In genomic region chr22:37804886-37805857, GRCh38 we compare ENCODE assay signal across 8 cellular contexts. TPM values are rescaled to one million over a fixed set of nuclear protein-coding genes. Genes with fewer than 3 reads are reported as not detected.
DNase-seq lines count a peak whose midpoint lies in the region; ATAC-seq and TF ChIP-seq lines count a peak whose summit lies in the region.

No MANE protein-coding gene starts in this region.

- peak overlapping the region; percentile 98 for H2BK120ac ChIP-seq in mesenchymal stem cell (ENCODE audit: low read depth, low read length)

- peak overlapping the region; percentile 92 for H4K91ac ChIP-seq in mesenchymal stem cell (ENCODE audit: low read length)

- peak overlapping the region; percentile 97 for H2BK15ac ChIP-seq in mesenchymal stem cell (ENCODE audit: low read depth, poor library complexity, severe bottlenecking)

- peak overlapping the region; percentile 89 for H3K4me2 ChIP-seq in mesenchymal stem cell (ENCODE audit: low read length, poor library complexity, severe bottlenecking)

- H3K36me3 ChIP-seq in endodermal cell (ENCODE audit: control insufficient read depth, insufficient read depth, low read length) = no peaks in the 10 kb centered on the region
- H3K36me3 ChIP-seq in mesenchymal stem cell (ENCODE audit: control insufficient read depth in 1 of 2, insufficient read depth in 2 of 2, low read depth in 1 of 2, low read length in 2 of 2) = peaks cover 0 to 4% of the 10 kb centered on the region in 2 experiments

- H2BK5ac ChIP-seq in mesenchymal stem cell (ENCODE audit: low read depth, low read length, poor library complexity, severe bottlenecking) = peak overlapping the region; percentile 78

- no peaks in the 10 kb centered on the region for H3K36me3 Mint-ChIP-seq in endodermal cell (ENCODE audit: low read depth)

- H3K14ac ChIP-seq in mesenchymal stem cell (ENCODE audit: low read length in 2 of 2) = peak overlapping the region; percentile 9 to 63

- H3K4ac ChIP-seq in mesenchymal stem cell (ENCODE audit: low read depth in 1 of 2, low read length in 2 of 2) = peak overlapping the region; percentile 94 to 97

- H3K9me3 ChIP-seq in endodermal cell (ENCODE audit: control insufficient read depth, low read length) = no peaks in the 10 kb centered on the region
- H3K9me3 ChIP-seq in mesenchymal stem cell (ENCODE audit: control insufficient read depth, low read length) = no peaks in the 10 kb centered on the region

- peak overlapping the region; percentile 96 for H2AK5ac ChIP-seq in mesenchymal stem cell (ENCODE audit: low read length, severe bottlenecking)

- peaks cover 29% of the 10 kb centered on the region for H3K4me1 Mint-ChIP-seq in endodermal cell

- H3K4me3 Mint-ChIP-seq in endodermal cell = peak overlapping the region; percentile 68

- H3K4me1 ChIP-seq in endodermal cell (ENCODE audit: control insufficient read depth, insufficient read depth, low read length) (peaks cover 3% of the 10 kb centered on the region), mesenchymal stem cell (ENCODE audit: control insufficient read depth, insufficient read depth, low read depth, low read length) (peaks cover 37% of the 10 kb centered on the region)

- H3K9ac ChIP-seq in endodermal cell (ENCODE audit: extremely low read depth, low read length, poor library complexity, severe bottlenecking) (peak overlapping the region; percentile 74), mesenchymal stem cell (ENCODE audit: low read length) (peak overlapping the region; percentile 91)

- WGBS in endodermal cell (ENCODE audit: insufficient coverage in 1 of 2, insufficient read length in 1 of 2), 2 experiments = 19 to 30% methylated on average over 57 to 90 of the region's 90 CpGs
- WGBS in mesenchymal stem cell = 21% methylated on average over 77 of the region's 90 CpGs

- peak overlapping the region; percentile 99 for H4K8ac ChIP-seq in mesenchymal stem cell (ENCODE audit: low read length)

- H3K18ac ChIP-seq in mesenchymal stem cell (ENCODE audit: low read depth in 1 of 2, low read length in 2 of 2) = peak overlapping the region; percentile 87 to 98

- H3K79me1 ChIP-seq in mesenchymal stem cell (replicated peaks; ENCODE audit: low read length, poor library complexity, severe bottlenecking) = peaks cover 13% of the 10 kb centered on the region

- no peak for ATAC-seq in GM19463 (IDR thresholded peaks at IDR 0.05; ENCODE audit: unreplicated experiment)

- no peak overlapping the region for H2AFZ ChIP-seq in mesenchymal stem cell (ENCODE audit: low read depth, low read length)

- H3K27me3 ChIP-seq in endodermal cell (ENCODE audit: control insufficient read depth, insufficient read depth, low read length, poor library complexity, severe bottlenecking) = no peaks in the 10 kb centered on the region
- H3K27me3 ChIP-seq in mesenchymal stem cell (ENCODE audit: control insufficient read depth in 1 of 2, insufficient read depth in 1 of 2, low read length in 2 of 2) = peaks cover 0 to 10% of the 10 kb centered on the region in 2 experiments

- H3K27ac ChIP-seq in endodermal cell (ENCODE audit: low read depth, low read length) (peak overlapping the region; percentile 38), mesenchymal stem cell (ENCODE audit: low read length, poor library complexity, severe bottlenecking) (no peak overlapping the region)

- peak overlapping the region; percentile 21 to 23 for H2BK12ac ChIP-seq in mesenchymal stem cell (ENCODE audit: low read length in 2 of 2)

- H3K4me3 ChIP-seq in endodermal cell (ENCODE audit: low read length) = peak overlapping the region; percentile 92
- H3K4me3 ChIP-seq in mesenchymal stem cell (ENCODE audit: insufficient read depth in 1 of 2, low read depth in 1 of 2, low read length in 2 of 2) = peak overlapping the region; percentile 49 to 94

- peak overlapping the region; percentile 93 for H3K27ac Mint-ChIP-seq in endodermal cell

- H3K23ac ChIP-seq in mesenchymal stem cell (ENCODE audit: low read length in 2 of 2) = no peak overlapping the region

- H3K27me3 Mint-ChIP-seq in endodermal cell (ENCODE audit: insufficient read depth) = peaks cover 24% of the 10 kb centered on the region

- H3K9me3 Mint-ChIP-seq in endodermal cell = no peaks in the 10 kb centered on the region

- DNase-seq in NCI-H2081 (lab: John Stamatoyannopoulos, UW) (peak; percentile 75 to 79), NCI-H2081 treated with DMSO at 0.1 percent for 48 hours (lab: John Stamatoyannopoulos, UW) (no peak), NCI-H82 (lab: John Stamatoyannopoulos, UW) (peak; percentile 85), endodermal cell (peak; percentile 96), mesenchymal stem cell (peak; percentile 81)
- peak; percentile 92 for DNase-seq in activated CD8-positive, alpha-beta memory T cell treated with anti-CD3 and anti-CD28 coated beads, Interleukin-2, amount 50 U/mL, for 48 hours
- DNase-seq in stimulated activated CD4-positive, alpha-beta T cell treated with anti-CD3 and anti-CD28 coated beads, TNF-alpha, amount 100 ng/mL, for 24 hours (ENCODE audit: low read depth in 3 of 3) = peak; percentile 56 to 74 (median 58)

- no peak for TF ChIP-seq CTCF in endodermal cell (conservative IDR thresholded peaks at IDR 0.05)

RNA-seq across cellular contexts. Expression of gene GCAT, which starts 2.6 kb away (rescaled TPM):
- total RNA-seq in endodermal cell = 10 to 100 TPM; 22.2 to 26.2 TPM
- polyA plus RNA-seq in endodermal cell (2013, experiment 1 of 2) = 22.0 TPM
- 17.9 TPM for polyA plus RNA-seq in endodermal cell (2013, experiment 2 of 2)
- polyA plus RNA-seq in mesenchymal stem cell (2013, experiment 1 of 2) = 10.7 TPM
- polyA plus RNA-seq in mesenchymal stem cell (2013, experiment 2 of 2) = 11.7 TPM

RNA-seq across cellular contexts. Expression of gene GALR3, which starts 18.0 kb away (rescaled TPM):
- total RNA-seq in endodermal cell = under 1 TPM; 0.40 to 0.77 TPM
- polyA plus RNA-seq in endodermal cell (2013, experiment 1 of 2) = not detected
- polyA plus RNA-seq in endodermal cell (2013, experiment 2 of 2) = 0.33 TPM
- not detected for polyA plus RNA-seq in mesenchymal stem cell (2013, experiment 1 of 2)
- polyA plus RNA-seq in mesenchymal stem cell (2013, experiment 2 of 2) = not detected

RNA-seq across cellular contexts. Expression of gene ANKRD54, which starts 39.0 kb away (rescaled TPM):
- total RNA-seq in endodermal cell = 10 to 100 TPM; 14.1 to 14.3 TPM
- polyA plus RNA-seq in endodermal cell (2013, experiment 1 of 2) = 22.1 TPM
- 23.6 TPM for polyA plus RNA-seq in endodermal cell (2013, experiment 2 of 2)
- polyA plus RNA-seq in mesenchymal stem cell (2013, experiment 1 of 2) = 16.7 TPM
- polyA plus RNA-seq in mesenchymal stem cell (2013, experiment 2 of 2) = 15.9 TPM

RNA-seq across cellular contexts. Expression of gene EIF3L, which starts 44.0 kb away (rescaled TPM):
- 100 to 1,000 TPM; 469 to 541 TPM for total RNA-seq in endodermal cell
- polyA plus RNA-seq in endodermal cell (2013, experiment 1 of 2) = 523 TPM
- polyA plus RNA-seq in endodermal cell (2013, experiment 2 of 2) = 462 TPM
- 453 TPM for polyA plus RNA-seq in mesenchymal stem cell (2013, experiment 1 of 2)
- 471 TPM for polyA plus RNA-seq in mesenchymal stem cell (2013, experiment 2 of 2)
